2 cellular contexts compared by ENCODE assay signal in the genomic region with DNA sequence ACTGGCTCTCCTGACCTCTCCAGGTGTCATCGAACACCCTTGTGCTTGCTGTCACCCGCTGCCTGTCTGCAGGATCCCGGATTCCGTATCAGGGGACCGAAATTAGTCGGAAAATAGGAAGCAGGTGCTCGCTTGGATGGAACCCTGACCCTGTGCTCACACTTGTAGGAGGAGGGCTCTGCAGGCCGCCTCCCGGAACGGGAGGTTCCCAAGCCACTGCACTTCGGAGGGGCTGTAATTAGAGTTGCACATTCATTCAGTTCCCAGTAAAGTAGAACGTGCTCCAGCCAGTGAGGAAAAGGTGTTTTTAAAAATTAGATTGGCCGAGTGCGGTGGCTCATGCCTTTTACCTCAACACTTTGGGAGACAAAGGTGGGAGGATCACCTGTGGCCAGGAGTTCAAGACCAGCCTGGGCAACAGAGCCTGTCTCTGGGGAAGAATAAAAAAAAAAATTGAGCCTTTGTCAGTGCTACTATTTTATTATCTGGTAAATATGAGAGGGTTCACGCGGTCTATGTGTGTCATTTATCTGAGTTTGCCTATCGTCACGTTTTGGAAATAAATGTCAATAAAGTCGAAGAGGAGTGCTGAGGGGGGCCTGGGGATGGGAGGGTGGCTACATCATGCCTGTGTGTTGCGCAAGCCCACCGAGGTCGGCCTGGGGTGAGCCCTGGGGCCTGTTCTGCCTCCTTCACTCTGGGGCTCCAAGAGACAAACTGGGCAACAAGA.
TF ChIP-seq lines count a peak whose summit lies in the region.

No MANE protein-coding gene starts in this region.

TF ChIP-seq in GM12891, 5 proteins besides CTCF, POLR2A, EP300 and RAD21:
- TF ChIP-seq POLR2AphosphoS5 (IDR thresholded peaks at IDR 0.05; ENCODE audit: low read depth, low read length) (peak; percentile 38; the same call in 1 of the 2 replicates), POU2F2 (IDR thresholded peaks at IDR 0.05; ENCODE audit: low read depth, low read length) (0 out of 2 replicates have a peak, but pooled peaks have one; percentile 41), PAX5 (IDR thresholded peaks at IDR 0.05; ENCODE audit: insufficient read depth, low read length, severe bottlenecking) (no peak), TAF1 (IDR thresholded peaks at IDR 0.05; ENCODE audit: low read depth, low read length) (peak; percentile 90)

TF ChIP-seq in HepG2, 621 proteins besides CTCF, POLR2A, EP300 and RAD21 (continues in another document):
- TF ChIP-seq THAP8 (CRISPR knock-in tag; IDR thresholded peaks at IDR 0.05; ENCODE audit: borderline replicate concordance) (no peak), FOSL2 (CRISPR knock-in tag; IDR thresholded peaks at IDR 0.05) (peak; percentile 43), GFI1 (CRISPR knock-in tag; IDR thresholded peaks at IDR 0.05; ENCODE audit: borderline replicate concordance) (no peak), KDM4B (CRISPR knock-in tag; IDR thresholded peaks at IDR 0.05) (peak; percentile 99), RXRA (CRISPR knock-in tag; IDR thresholded peaks at IDR 0.05) (peak; percentile 72; the same call in 1 of the 2 replicates), CC2D1A (CRISPR knock-in tag; IDR thresholded peaks at IDR 0.05) (no peak), ZNF510 (CRISPR knock-in tag; IDR thresholded peaks at IDR 0.05; ENCODE audit: low read depth) (0 out of 2 replicates have a peak, but pooled peaks have one; percentile 91), ZNF224 (CRISPR knock-in tag; IDR thresholded peaks at IDR 0.05) (no peak), ZBTB34 (CRISPR knock-in tag; IDR thresholded peaks at IDR 0.05) (peak; percentile 85), ZNF180 (CRISPR knock-in tag; IDR thresholded peaks at IDR 0.05; ENCODE audit: borderline replicate concordance, low read depth) (no peak), HOXA3 (CRISPR knock-in tag; IDR thresholded peaks at IDR 0.05) (peak; percentile 95), ZNF383 (CRISPR knock-in tag; IDR thresholded peaks at IDR 0.05; ENCODE audit: borderline replicate concordance) (no peak), MTA3 (CRISPR knock-in tag; IDR thresholded peaks at IDR 0.05) (no peak), HIVEP1 (CRISPR knock-in tag; IDR thresholded peaks at IDR 0.05) (0 out of 2 replicates have a peak, but pooled peaks have one; percentile 51), RELA (CRISPR knock-in tag; IDR thresholded peaks at IDR 0.05) (peak; percentile 92; the same call in 1 of the 2 replicates), MXD3 (CRISPR knock-in tag; IDR thresholded peaks at IDR 0.05) (0 out of 2 replicates have a peak, but pooled peaks have one; percentile 64), DNMT1 (CRISPR knock-in tag; IDR thresholded peaks at IDR 0.05) (no peak), CBX5 (CRISPR knock-in tag; IDR thresholded peaks at IDR 0.05; ENCODE audit: borderline replicate concordance) (peak; percentile 96), ZNF572 (CRISPR knock-in tag; IDR thresholded peaks at IDR 0.05) (no peak; the same call in 1 of the 2 replicates), TFDP1 (CRISPR knock-in tag; IDR thresholded peaks at IDR 0.05; ENCODE audit: borderline replicate concordance) (peak; percentile 97), ZBTB37 (CRISPR knock-in tag; IDR thresholded peaks at IDR 0.05) (no peak), ZNF773 (CRISPR knock-in tag; IDR thresholded peaks at IDR 0.05; ENCODE audit: borderline replicate concordance) (peak; percentile 92; the same call in 1 of the 2 replicates), ZNF317 (CRISPR knock-in tag; IDR thresholded peaks at IDR 0.05) (peak; percentile 86; the same call in 1 of the 2 replicates), TCF7L2 (IDR thresholded peaks at IDR 0.05; ENCODE audit: low read depth, low read length) (no peak), ZSCAN9 (CRISPR knock-in tag; IDR thresholded peaks at IDR 0.05; ENCODE audit: borderline replicate concordance) (peak; percentile 90; the same call in 1 of the 2 replicates), SUZ12 (IDR thresholded peaks at IDR 0.05; ENCODE audit: low read depth, low read length) (no peak), GZF1 (CRISPR knock-in tag; IDR thresholded peaks at IDR 0.05) (peak; percentile 91; the same call in 1 of the 2 replicates), ZBTB14 (CRISPR knock-in tag; IDR thresholded peaks at IDR 0.05) (peak; percentile 90), NR2F1 (CRISPR knock-in tag; IDR thresholded peaks at IDR 0.05) (peak; percentile 26 to 52; a peak in 2 of 4 replicates), FOXC1 (CRISPR knock-in tag; IDR thresholded peaks at IDR 0.05; ENCODE audit: borderline replicate concordance) (peak; percentile 79), HINFP (CRISPR knock-in tag; IDR thresholded peaks at IDR 0.05; ENCODE audit: low read depth) (peak; percentile 93), ELF1 (CRISPR knock-in tag; IDR thresholded peaks at IDR 0.05) (peak; percentile 86), ZNF251 (CRISPR knock-in tag; IDR thresholded peaks at IDR 0.05) (no peak), CREB1 (IDR thresholded peaks at IDR 0.05) (no peak), CREB1 (CRISPR knock-in tag; IDR thresholded peaks at IDR 0.05) (peak; percentile 78), ZNF788 (CRISPR knock-in tag; IDR thresholded peaks at IDR 0.05; ENCODE audit: borderline replicate concordance) (peak; percentile 99), NR2F6 (IDR thresholded peaks at IDR 0.05) (peak; percentile 80), NR2F6 (CRISPR knock-in tag; IDR thresholded peaks at IDR 0.05) (peak; percentile 90), ZSCAN29 (CRISPR knock-in tag; conservative IDR thresholded peaks at IDR 0.05) (peak; percentile 95; the same call in 1 of the 2 replicates)
- TF ChIP-seq, protein P1, sequence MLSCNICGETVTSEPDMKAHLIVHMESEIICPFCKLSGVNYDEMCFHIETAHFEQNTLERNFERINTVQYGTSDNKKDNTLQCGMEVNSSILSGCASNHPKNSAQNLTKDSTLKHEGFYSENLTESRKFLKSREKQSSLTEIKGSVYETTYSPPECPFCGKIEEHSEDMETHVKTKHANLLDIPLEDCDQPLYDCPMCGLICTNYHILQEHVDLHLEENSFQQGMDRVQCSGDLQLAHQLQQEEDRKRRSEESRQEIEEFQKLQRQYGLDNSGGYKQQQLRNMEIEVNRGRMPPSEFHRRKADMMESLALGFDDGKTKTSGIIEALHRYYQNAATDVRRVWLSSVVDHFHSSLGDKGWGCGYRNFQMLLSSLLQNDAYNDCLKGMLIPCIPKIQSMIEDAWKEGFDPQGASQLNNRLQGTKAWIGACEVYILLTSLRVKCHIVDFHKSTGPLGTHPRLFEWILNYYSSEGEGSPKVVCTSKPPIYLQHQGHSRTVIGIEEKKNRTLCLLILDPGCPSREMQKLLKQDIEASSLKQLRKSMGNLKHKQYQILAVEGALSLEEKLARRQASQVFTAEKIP (CRISPR knock-in tag; IDR thresholded peaks at IDR 0.05; ENCODE audit: borderline replicate concordance), result no peak
- TF ChIP-seq, protein P2, sequence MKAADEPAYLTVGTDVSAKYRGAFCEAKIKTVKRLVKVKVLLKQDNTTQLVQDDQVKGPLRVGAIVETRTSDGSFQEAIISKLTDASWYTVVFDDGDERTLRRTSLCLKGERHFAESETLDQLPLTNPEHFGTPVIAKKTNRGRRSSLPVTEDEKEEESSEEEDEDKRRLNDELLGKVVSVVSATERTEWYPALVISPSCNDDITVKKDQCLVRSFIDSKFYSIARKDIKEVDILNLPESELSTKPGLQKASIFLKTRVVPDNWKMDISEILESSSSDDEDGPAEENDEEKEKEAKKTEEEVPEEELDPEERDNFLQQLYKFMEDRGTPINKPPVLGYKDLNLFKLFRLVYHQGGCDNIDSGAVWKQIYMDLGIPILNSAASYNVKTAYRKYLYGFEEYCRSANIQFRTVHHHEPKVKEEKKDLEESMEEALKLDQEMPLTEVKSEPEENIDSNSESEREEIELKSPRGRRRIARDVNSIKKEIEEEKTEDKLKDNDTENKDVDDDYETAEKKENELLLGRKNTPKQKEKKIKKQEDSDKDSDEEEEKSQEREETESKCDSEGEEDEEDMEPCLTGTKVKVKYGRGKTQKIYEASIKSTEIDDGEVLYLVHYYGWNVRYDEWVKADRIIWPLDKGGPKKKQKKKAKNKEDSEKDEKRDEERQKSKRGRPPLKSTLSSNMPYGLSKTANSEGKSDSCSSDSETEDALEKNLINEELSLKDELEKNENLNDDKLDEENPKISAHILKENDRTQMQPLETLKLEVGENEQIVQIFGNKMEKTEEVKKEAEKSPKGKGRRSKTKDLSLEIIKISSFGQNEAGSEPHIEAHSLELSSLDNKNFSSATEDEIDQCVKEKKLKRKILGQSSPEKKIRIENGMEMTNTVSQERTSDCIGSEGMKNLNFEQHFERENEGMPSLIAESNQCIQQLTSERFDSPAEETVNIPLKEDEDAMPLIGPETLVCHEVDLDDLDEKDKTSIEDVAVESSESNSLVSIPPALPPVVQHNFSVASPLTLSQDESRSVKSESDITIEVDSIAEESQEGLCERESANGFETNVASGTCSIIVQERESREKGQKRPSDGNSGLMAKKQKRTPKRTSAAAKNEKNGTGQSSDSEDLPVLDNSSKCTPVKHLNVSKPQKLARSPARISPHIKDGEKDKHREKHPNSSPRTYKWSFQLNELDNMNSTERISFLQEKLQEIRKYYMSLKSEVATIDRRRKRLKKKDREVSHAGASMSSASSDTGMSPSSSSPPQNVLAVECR (CRISPR knock-in tag; IDR thresholded peaks at IDR 0.05; ENCODE audit: borderline replicate concordance), result peak; percentile 93
- TF ChIP-seq, protein P3, sequence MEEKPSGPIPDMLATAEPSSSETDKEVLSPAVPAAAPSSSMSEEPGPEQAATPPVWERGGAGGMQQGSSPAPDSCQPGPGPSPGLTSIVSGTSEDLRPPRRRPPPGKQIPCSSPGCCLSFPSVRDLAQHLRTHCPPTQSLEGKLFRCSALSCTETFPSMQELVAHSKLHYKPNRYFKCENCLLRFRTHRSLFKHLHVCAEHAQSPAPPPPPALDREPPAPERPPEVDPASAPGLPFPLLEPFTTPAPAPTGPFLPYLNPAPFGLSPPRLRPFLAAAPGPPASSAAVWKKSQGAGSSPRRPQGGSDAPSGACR (CRISPR knock-in tag; IDR thresholded peaks at IDR 0.05), result peak; percentile 65; the same call in 1 of the 2 replicates
